8 cellular contexts compared by ENCODE assay signal in the genomic region with DNA sequence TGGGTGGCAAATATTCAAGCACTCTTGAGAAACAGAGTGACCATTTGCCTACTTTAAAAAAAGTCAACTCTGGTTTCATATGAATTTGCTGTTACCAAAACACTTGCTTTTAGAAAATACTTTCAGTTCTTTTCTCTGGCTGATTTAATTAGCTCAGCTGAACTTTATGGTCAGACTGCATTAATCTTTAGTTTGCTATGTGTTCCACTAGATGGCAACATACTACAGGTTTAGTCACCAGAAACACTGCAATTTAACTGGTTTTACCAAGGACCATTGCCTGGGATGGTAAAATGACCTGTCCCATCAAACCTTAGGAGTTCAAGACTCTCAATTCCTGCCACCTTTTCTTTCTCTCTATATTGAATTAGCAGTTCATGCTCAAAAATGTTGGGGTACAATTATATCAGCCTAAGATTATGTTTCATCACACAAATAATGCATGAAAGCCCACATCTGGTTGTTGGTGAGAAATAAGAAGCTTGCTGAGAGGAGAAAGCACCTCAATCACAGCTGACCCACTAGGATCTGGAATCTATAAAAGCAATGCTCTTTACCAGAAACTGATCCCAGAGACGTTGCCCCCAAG. TPM values are rescaled to one million over a fixed set of nuclear protein-coding genes. Genes with fewer than 3 reads are reported as not detected.
DNase-seq lines count a peak whose midpoint lies in the region; ATAC-seq and TF ChIP-seq lines count a peak whose summit lies in the region.

No MANE protein-coding gene starts in this region.

- peaks cover 0 to 10% (median 0%) of the 10 kb centered on the region in 3 donors for H3K36me3 ChIP-seq in tibial artery
- peaks cover 20% of the 10 kb centered on the region for H3K36me3 ChIP-seq in effector memory CD4-positive, alpha-beta T cell (ENCODE audit: control insufficient read depth, insufficient read depth, low read length)

- CTCF ChIA-PET in MCF 10A (lab: Yijun Ruan, JAX) = interaction anchor here (0.6 to 4.0 kb wide), 38 partner anchors 9 to 1970 kb away, joined by 3 to 28 read pairs (median 4); no protein-coding TSS in a partner anchor

- no peaks in the 10 kb centered on the region for H3K36me3 Mint-ChIP-seq in MCF 10A (ENCODE audit: insufficient read depth, unreplicated experiment)

- H3K27me3 Mint-ChIP-seq in MCF 10A (ENCODE audit: insufficient read depth, unreplicated experiment) = no peaks in the 10 kb centered on the region

- H3K9me3 ChIP-seq in tibial artery = no peaks in the 10 kb centered on the region
- no peaks in the 10 kb centered on the region for H3K9me3 ChIP-seq in effector memory CD4-positive, alpha-beta T cell (ENCODE audit: control insufficient read depth, low read length)

- no peak overlapping the region for H3K27ac Mint-ChIP-seq in MCF 10A (ENCODE audit: low read depth, unreplicated experiment)

- POLR2A ChIA-PET in MCF 10A (lab: Yijun Ruan, JAX) = interaction anchor here (0.6 to 0.8 kb wide), 2 partner anchors 21 to 1110 kb away, joined by 3 read pairs; no protein-coding TSS in a partner anchor

- no peak overlapping the region for H3K4me3 ChIP-seq in tibial artery
- no peak overlapping the region for H3K4me3 ChIP-seq in effector memory CD4-positive, alpha-beta T cell (ENCODE audit: insufficient read depth, low read depth, low read length, poor library complexity, severe bottlenecking)

- BruUV-seq in MCF 10A (replicated peaks; lab: Mats Ljungman, UMichigan) = no TSS peak

- H3K9me3 Mint-ChIP-seq in MCF 10A (ENCODE audit: unreplicated experiment) = no peaks in the 10 kb centered on the region

- H3K27me3 ChIP-seq in tibial artery = no peaks in the 10 kb centered on the region
- H3K27me3 ChIP-seq in effector memory CD4-positive, alpha-beta T cell (replicated peaks; ENCODE audit: control insufficient read depth, insufficient read depth, low read length, poor library complexity, severe bottlenecking) = no peaks in the 10 kb centered on the region

- TF ChIP-seq CTCF in MCF 10A (IDR thresholded peaks at IDR 0.05; ENCODE audit: unreplicated experiment) (peak; percentile 48), tibial artery (IDR thresholded peaks at IDR 0.05) (peak; percentile 56 to 63)

- no peak overlapping the region for H3K4me3 Mint-ChIP-seq in MCF 10A (ENCODE audit: unreplicated experiment)

- H3K4me1 ChIP-seq in tibial artery = no peaks in the 10 kb centered on the region
- peaks cover 27% of the 10 kb centered on the region for H3K4me1 ChIP-seq in effector memory CD4-positive, alpha-beta T cell (ENCODE audit: control insufficient read depth, insufficient read depth, low read length, poor library complexity, severe bottlenecking)

- peak; percentile 87 for ATAC-seq in GM18498 (IDR thresholded peaks at IDR 0.05; ENCODE audit: unreplicated experiment)
- peak; percentile 77 for ATAC-seq in HG02884 (IDR thresholded peaks at IDR 0.05; ENCODE audit: unreplicated experiment)

- H3K27ac ChIP-seq in tibial artery = no peak overlapping the region
- H3K27ac ChIP-seq in effector memory CD4-positive, alpha-beta T cell (ENCODE audit: insufficient read depth, low read length, poor library complexity, severe bottlenecking) = no peak overlapping the region

- intact Hi-C loops in MCF 10A (cut with micrococcal nuclease) = loop anchor here (2.0 to 5.0 kb wide), 2 partner anchors 146 to 1112 kb away; no protein-coding TSS in a partner anchor
- intact Hi-C loops in tibial artery (cut with DNase I; ENCODE audit: low total_unique reads) = no loop called here

- no peaks in the 10 kb centered on the region for H3K4me1 Mint-ChIP-seq in MCF 10A (ENCODE audit: insufficient read depth, unreplicated experiment)

- peak; percentile 85 for DNase-seq in AML-193 (lab: John Stamatoyannopoulos, UW)
- DNase-seq in NCI-H345 (lab: John Stamatoyannopoulos, UW) = peak; percentile 48
- peak; percentile 56 for DNase-seq in MCF 10A (ENCODE audit: unreplicated experiment)
- DNase-seq in kidney glomerular epithelial cell (lab: John Stamatoyannopoulos, UW) = peak; percentile 46
- no peak for DNase-seq in tibial artery
- DNase-seq in effector memory CD4-positive, alpha-beta T cell = no peak

RNA-seq across cellular contexts. Expression of a gene that starts 14.2 kb away (rescaled TPM):
- total RNA-seq in MCF 10A (2022) = 4.3 and 7.6 TPM in 2 replicates

RNA-seq across cellular contexts. Expression of a gene that starts 42.7 kb away (rescaled TPM):
- 4.4 and 6.3 TPM in 2 replicates for total RNA-seq in MCF 10A (2022)

Comparison
In these comparisons a context has a peak if more than half of its experiments do, and no peak if none do; other contexts are left out.
1. DNase-seq: peak in AML-193 (2 of 2), NCI-H345 (single experiment), MCF 10A (single experiment) and kidney glomerular epithelial cell (single experiment); none in tibial artery (0 of 2) and effector memory CD4-positive, alpha-beta T cell (0 of 3).